Comparison of ENCODE assay signal across 1 cellular context in genomic region chr17:27647755-27648154, GRCh38.
TF ChIP-seq lines count a peak whose summit lies in the region.

No MANE protein-coding gene starts in this region.

TF ChIP-seq in K562, 482 proteins besides CTCF, POLR2A, EP300 and RAD21 (continued from another document and continues in another):
- TF ChIP-seq RREB1 (CRISPR knock-in tag; IDR thresholded peaks at IDR 0.05) (no peak), ZNF140 (CRISPR knock-in tag; IDR thresholded peaks at IDR 0.05) (no peak), KLF16 (IDR thresholded peaks at IDR 0.05) (no peak), HDAC1 (IDR thresholded peaks at IDR 0.05) (peak in 1 of 2 experiments; percentile 45; a peak in 2 of 4 replicates), NFE2 (IDR thresholded peaks at IDR 0.05; ENCODE audit: low read depth) (no peak), ATF6 (CRISPR knock-in tag; IDR thresholded peaks at IDR 0.05) (no peak), NFXL1 (CRISPR knock-in tag; IDR thresholded peaks at IDR 0.05) (no peak), ZNF592 (IDR thresholded peaks at IDR 0.05) (peak; percentile 75), MTA2 (IDR thresholded peaks at IDR 0.05; ENCODE audit: low read depth) (no peak), ZNF764 (CRISPR knock-in tag; IDR thresholded peaks at IDR 0.05; ENCODE audit: low read depth) (no peak), GTF2B (IDR thresholded peaks at IDR 0.05; ENCODE audit: extremely low read depth, insufficient read length) (no peak), NFYB (IDR thresholded peaks at IDR 0.05; ENCODE audit: extremely low read depth, insufficient read length) (no peak), PKNOX1 (IDR thresholded peaks at IDR 0.05) (no peak), ZNF318 (IDR thresholded peaks at IDR 0.05; ENCODE audit: borderline replicate concordance in 1 of 2, low read depth in 1 of 2) (no peak), NCOA4 (IDR thresholded peaks at IDR 0.05; ENCODE audit: partially characterized antibody) (no peak), THAP12 (CRISPR knock-in tag; IDR thresholded peaks at IDR 0.05) (no peak), UBTF (IDR thresholded peaks at IDR 0.05; ENCODE audit: borderline replicate concordance in 1 of 2, low read depth in 2 of 2, low read length in 2 of 2) (no peak), ZBTB12 (CRISPR knock-in tag; IDR thresholded peaks at IDR 0.05) (no peak)
